ENCODE assay signal across 10 cellular contexts in genomic region chr3:186825294-186825821, GRCh38. TPM values are rescaled to one million over a fixed set of nuclear protein-coding genes. Genes with fewer than 3 reads are reported as not detected.
A peak's percentile ranks its signal among the peaks of the same experiment; 100 is the strongest.
DNase-seq lines count a peak whose midpoint lies in the region; ATAC-seq and TF ChIP-seq lines count a peak whose summit lies in the region.
"Had no signal": no experiment of that assay in that cellular context is flagged by ENCODE, and none has a peak within 500 bp of the region (broad histone marks: within the 10 kb centered on the region; RNA-seq: fewer than 3 reads in every experiment).

No MANE protein-coding gene starts in this region.

- CTCF ChIA-PET in activated CD8-positive, alpha-beta memory T cell treated with anti-CD3 and anti-CD28 coated beads, Interleukin-2, amount 10 ng/mL, durations not matched to agents 7 days and 5 days (lab: Charles Lee): interaction anchor here (0.6 to 3.7 kb wide), 3 partner anchors 208 to 1372 kb away, joined by 3 to 16 read pairs (median 9); no protein-coding TSS in a partner anchor

- peak overlapping the region; percentile 72 for H3K4me3 Mint-ChIP-seq in activated CD8-positive, alpha-beta memory T cell treated with anti-CD3 and anti-CD28 coated beads, Interleukin-2, amount 10 ng/mL, durations not matched to agents 7 days and 5 days

- H3K36me3 Mint-ChIP-seq in activated CD8-positive, alpha-beta memory T cell treated with anti-CD3 and anti-CD28 coated beads, Interleukin-2, amount 10 ng/mL, durations not matched to agents 7 days and 5 days: no peaks in the 10 kb centered on the region

- intact Hi-C loops in sciatic nerve (cut with DNase I) (no loop called here), gastrocnemius medialis (cut with DNase I; ENCODE audit: low total_unique reads) (loop anchor here (5.0 kb wide), 2 partner anchors 107 to 848 kb away; partner anchors contain the start of gene ST6GAL1)

- peak; percentile 18 for ATAC-seq in activated CD8-positive, alpha-beta memory T cell treated with anti-CD3 and anti-CD28 coated beads, Interleukin-2, amount 10 ng/mL, durations not matched to agents 7 days and 5 days
- ATAC-seq in sciatic nerve (peak; percentile 49), gastrocnemius medialis (no peak)

- no peaks in the 10 kb centered on the region for H3K9me3 Mint-ChIP-seq in activated CD8-positive, alpha-beta memory T cell treated with anti-CD3 and anti-CD28 coated beads, Interleukin-2, amount 10 ng/mL, durations not matched to agents 7 days and 5 days (ENCODE audit: low read depth)

- in situ Hi-C loops in gastrocnemius medialis (cut with MboI; ENCODE audit: low sequenced_read_pairs in 4 of 4): no loop called here

- H3K4me1 Mint-ChIP-seq in activated CD8-positive, alpha-beta memory T cell treated with anti-CD3 and anti-CD28 coated beads, Interleukin-2, amount 10 ng/mL, durations not matched to agents 7 days and 5 days: peaks cover 32% of the 10 kb centered on the region

- DNase-seq in DMS153 treated with DMSO at 0.1 percent for 48 hours (lab: John Stamatoyannopoulos, UW; ENCODE audit: unreplicated experiment): peak; percentile 27
- DNase-seq in DMS153 (lab: John Stamatoyannopoulos, UW): no peak
- peak; percentile 49 for DNase-seq in activated CD8-positive, alpha-beta memory T cell treated with anti-CD3 and anti-CD28 coated beads, Interleukin-2, amount 10 ng/mL, durations not matched to agents 7 days and 5 days
- DNase-seq in fibroblast of villous mesenchyme (ENCODE audit: low read depth): peak; percentile 38
- no peak for DNase-seq in sciatic nerve (ENCODE audit: low spot score)
- DNase-seq in gastrocnemius medialis: no peak
- no peak for DNase-seq in NCI-H187 (lab: John Stamatoyannopoulos, UW)
- DNase-seq in NCI-H1694 (lab: John Stamatoyannopoulos, UW): no peak

- H3K9me3 ChIP-seq in gastrocnemius medialis: no peaks in the 10 kb centered on the region

- TF ChIP-seq POLR2A in gastrocnemius medialis (IDR thresholded peaks at IDR 0.05): no peak

- H3K27ac ChIP-seq in gastrocnemius medialis: no peak overlapping the region
- H3K27ac ChIP-seq: skin epidermis had no signal

- H3K36me3 ChIP-seq in gastrocnemius medialis: no peaks in the 10 kb centered on the region

- peaks cover 37 to 49% (median 49%) of the 10 kb centered on the region in 3 donors for H3K27me3 ChIP-seq in gastrocnemius medialis

- H3K27me3 Mint-ChIP-seq in activated CD8-positive, alpha-beta memory T cell treated with anti-CD3 and anti-CD28 coated beads, Interleukin-2, amount 10 ng/mL, durations not matched to agents 7 days and 5 days: peaks cover 25% of the 10 kb centered on the region

- H3K27ac Mint-ChIP-seq in activated CD8-positive, alpha-beta memory T cell treated with anti-CD3 and anti-CD28 coated beads, Interleukin-2, amount 10 ng/mL, durations not matched to agents 7 days and 5 days: no peak overlapping the region

- H3K4me3 ChIP-seq in fibroblast of villous mesenchyme (ENCODE audit: low read depth, low read length) (no peak overlapping the region), gastrocnemius medialis (no peak overlapping the region)
- H3K4me3 ChIP-seq: skin epidermis had no signal

- TF ChIP-seq CTCF in fibroblast of villous mesenchyme (IDR thresholded peaks at IDR 0.05; ENCODE audit: insufficient read depth, low read depth, low read length) (no peak), gastrocnemius medialis (IDR thresholded peaks at IDR 0.05 in 4 of 5, conservative IDR thresholded peaks at IDR 0.05 in 1 of 5) (no peak)

- H3K4me1 ChIP-seq in gastrocnemius medialis: peaks cover 0 to 14% of the 10 kb centered on the region in 2 donors

RNA-seq across cellular contexts. Expression of gene ADIPOQ, which starts 17.2 kb away (rescaled TPM):
- total RNA-seq in activated CD8-positive, alpha-beta memory T cell treated with anti-CD3 and anti-CD28 coated beads, Interleukin-2, amount 10 ng/mL, durations not matched to agents 7 days and 5 days: not detected
- not detected in 2 replicates for total RNA-seq in fibroblast of villous mesenchyme
- total RNA-seq in sciatic nerve: 21.0 TPM
- 1 to 10 TPM in 2 of 4 donors, under 1 TPM in 2; 0.33 to 4.1 (median 1.8) TPM for total RNA-seq in gastrocnemius medialis
- total RNA-seq: SK-MEL-5 had no signal

RNA-seq across cellular contexts. Expression of gene RFC4, which starts 19.1 kb away (rescaled TPM):
- total RNA-seq in activated CD8-positive, alpha-beta memory T cell treated with anti-CD3 and anti-CD28 coated beads, Interleukin-2, amount 10 ng/mL, durations not matched to agents 7 days and 5 days: 100 to 1,000 TPM; 111 to 114 TPM
- total RNA-seq in fibroblast of villous mesenchyme: 19.3 and 25.5 TPM in 2 replicates
- total RNA-seq in sciatic nerve: 11.5 TPM
- total RNA-seq in gastrocnemius medialis: 10 to 100 TPM in 1 of 4 donors, 1 to 10 TPM in 3; 4.5 to 15.1 (median 7.3) TPM

RNA-seq across cellular contexts. Expression of gene EIF4A2, which starts 42.0 kb away (rescaled TPM):
- total RNA-seq in activated CD8-positive, alpha-beta memory T cell treated with anti-CD3 and anti-CD28 coated beads, Interleukin-2, amount 10 ng/mL, durations not matched to agents 7 days and 5 days: 100 to 1,000 TPM; 374 to 441 TPM
- 319 and 691 TPM in 2 replicates for total RNA-seq in fibroblast of villous mesenchyme
- total RNA-seq in sciatic nerve: 359 TPM
- 100 to 1,000 TPM; 531 to 622 (median 574) TPM for total RNA-seq in gastrocnemius medialis

Comparison
In these comparisons a context has a peak if more than half of its experiments do, and no peak if none do; other contexts are left out.
1. DNase-seq: peak in DMS153 treated with DMSO at 0.1 percent for 48 hours (single experiment), activated CD8-positive, alpha-beta memory T cell treated with anti-CD3 and anti-CD28 coated beads, Interleukin-2, amount 10 ng/mL, durations not matched to agents 7 days and 5 days (single experiment) and fibroblast of villous mesenchyme (single experiment); none in DMS153 (single experiment), sciatic nerve (single experiment), gastrocnemius medialis (0 of 2), NCI-H187 (0 of 2) and NCI-H1694 (single experiment).
2. ATAC-seq: peak in activated CD8-positive, alpha-beta memory T cell treated with anti-CD3 and anti-CD28 coated beads, Interleukin-2, amount 10 ng/mL, durations not matched to agents 7 days and 5 days (single experiment) and sciatic nerve (single experiment); none in gastrocnemius medialis (0 of 2).